In genomic region chr6:90048191-90048969, GRCh38 we compare ENCODE assay signal across 22 cellular contexts.
DNase-seq lines count a peak whose midpoint lies in the region; ATAC-seq and TF ChIP-seq lines count a peak whose summit lies in the region.
"Had no signal": no experiment of that assay in that cellular context is flagged by ENCODE, and none has a peak within 500 bp of the region (broad histone marks: within the 10 kb centered on the region; RNA-seq: fewer than 3 reads in every experiment).

No MANE protein-coding gene starts in this region.

- H3K27ac Mint-ChIP-seq in activated naive CD4-positive, alpha-beta T cell treated with anti-CD3 and anti-CD28 coated beads, Interleukin-2, amount 10 ng/mL, durations not matched to agents 7 days and 5 days, result peak overlapping the region; percentile 69
- peak overlapping the region; percentile 89 for H3K27ac Mint-ChIP-seq in activated CD4-positive, alpha-beta memory T cell treated with anti-CD3 and anti-CD28 coated beads for 36 hours
- H3K27ac Mint-ChIP-seq in endodermal cell (no peak overlapping the region), immature natural killer cell (peak overlapping the region in 1 of 6 donors; percentile 14)

- POLR2A ChIA-PET in activated CD4-positive, alpha-beta memory T cell treated with anti-CD3 and anti-CD28 coated beads for 36 hours (lab: Charles Lee), result interaction anchor here (0.7 to 1.4 kb wide), 7 partner anchors 30 to 350 kb away, joined by 3 to 5 read pairs (median 3); no protein-coding TSS in a partner anchor

- H3K9ac ChIP-seq in endodermal cell (ENCODE audit: extremely low read depth, low read length, poor library complexity, severe bottlenecking), result no peak overlapping the region
- H3K9ac ChIP-seq: BLaER1 treated with 17β-estradiol and CSF1 and Interleukin-3, amounts not matched to agents 10 nM and 100 nM had no signal

- no peak overlapping the region for H3K4me3 Mint-ChIP-seq in activated naive CD4-positive, alpha-beta T cell treated with anti-CD3 and anti-CD28 coated beads, Interleukin-2, amount 10 ng/mL, durations not matched to agents 7 days and 5 days
- H3K4me3 Mint-ChIP-seq in activated CD4-positive, alpha-beta memory T cell treated with anti-CD3 and anti-CD28 coated beads for 36 hours, result peak overlapping the region; percentile 6
- H3K4me3 Mint-ChIP-seq in endodermal cell (no peak overlapping the region), immature natural killer cell (no peak overlapping the region)

- intact Hi-C loops in activated CD4-positive, alpha-beta memory T cell treated with anti-CD3 and anti-CD28 coated beads for 36 hours (cut with micrococcal nuclease), result loop anchor here (1.0 to 2.0 kb wide), 6 partner anchors 22 to 94 kb away; no protein-coding TSS in a partner anchor

- H3K27ac ChIP-seq in endodermal cell (ENCODE audit: low read depth, low read length), result peak overlapping the region; percentile 16
- H3K27ac ChIP-seq: BLaER1 treated with 17β-estradiol and CSF1 and Interleukin-3, amounts not matched to agents 10 nM and 100 nM; body of pancreas; dorsolateral prefrontal cortex; lower lobe of right lung; neutrophil had no signal

- no peaks in the 10 kb centered on the region for H3K27me3 ChIP-seq in endodermal cell (ENCODE audit: control insufficient read depth, insufficient read depth, low read length, poor library complexity, severe bottlenecking)
- H3K27me3 ChIP-seq: BLaER1 treated with 17β-estradiol and CSF1 and Interleukin-3, amounts not matched to agents 10 nM and 100 nM; body of pancreas; dorsolateral prefrontal cortex; neutrophil had no signal

- peaks cover 3% of the 10 kb centered on the region for H3K9me3 Mint-ChIP-seq in activated naive CD4-positive, alpha-beta T cell treated with anti-CD3 and anti-CD28 coated beads, Interleukin-2, amount 10 ng/mL, durations not matched to agents 7 days and 5 days
- peaks cover 3% of the 10 kb centered on the region for H3K9me3 Mint-ChIP-seq in activated CD4-positive, alpha-beta memory T cell treated with anti-CD3 and anti-CD28 coated beads for 36 hours
- H3K9me3 Mint-ChIP-seq in endodermal cell, result peaks cover 17% of the 10 kb centered on the region
- peaks cover 0 to 2% (median 0%) of the 10 kb centered on the region in 6 donors for H3K9me3 Mint-ChIP-seq in immature natural killer cell

- H3K27me3 Mint-ChIP-seq in activated naive CD4-positive, alpha-beta T cell treated with anti-CD3 and anti-CD28 coated beads, Interleukin-2, amount 10 ng/mL, durations not matched to agents 7 days and 5 days, result no peaks in the 10 kb centered on the region
- H3K27me3 Mint-ChIP-seq in activated CD4-positive, alpha-beta memory T cell treated with anti-CD3 and anti-CD28 coated beads for 36 hours, result no peaks in the 10 kb centered on the region
- H3K27me3 Mint-ChIP-seq in endodermal cell (ENCODE audit: insufficient read depth) (no peaks in the 10 kb centered on the region), immature natural killer cell (ENCODE audit: low read depth in 3 of 3) (peaks cover 0 to 2% (median 0%) of the 10 kb centered on the region in 3 donors)

- H3K36me3 Mint-ChIP-seq in activated naive CD4-positive, alpha-beta T cell treated with anti-CD3 and anti-CD28 coated beads, Interleukin-2, amount 10 ng/mL, durations not matched to agents 7 days and 5 days, result peaks cover 40% of the 10 kb centered on the region
- H3K36me3 Mint-ChIP-seq in activated CD4-positive, alpha-beta memory T cell treated with anti-CD3 and anti-CD28 coated beads for 36 hours, result peaks cover 28% of the 10 kb centered on the region
- H3K36me3 Mint-ChIP-seq in endodermal cell (ENCODE audit: low read depth) (peaks cover 1% of the 10 kb centered on the region), immature natural killer cell (no peaks in the 10 kb centered on the region)

- H3K4me1 ChIP-seq in endodermal cell (ENCODE audit: control insufficient read depth, insufficient read depth, low read length), result no peaks in the 10 kb centered on the region
- H3K4me1 ChIP-seq: body of pancreas, lower lobe of right lung had no signal

- no peak for TF ChIP-seq CTCF in endodermal cell (conservative IDR thresholded peaks at IDR 0.05)

- peaks cover 15% of the 10 kb centered on the region for H3K9me3 ChIP-seq in endodermal cell (ENCODE audit: control insufficient read depth, low read length)
- H3K9me3 ChIP-seq: lower lobe of right lung, neutrophil had no signal

- peaks cover 26% of the 10 kb centered on the region for H3K4me1 Mint-ChIP-seq in activated naive CD4-positive, alpha-beta T cell treated with anti-CD3 and anti-CD28 coated beads, Interleukin-2, amount 10 ng/mL, durations not matched to agents 7 days and 5 days
- peaks cover 44% of the 10 kb centered on the region for H3K4me1 Mint-ChIP-seq in activated CD4-positive, alpha-beta memory T cell treated with anti-CD3 and anti-CD28 coated beads for 36 hours (ENCODE audit: low read depth)
- H3K4me1 Mint-ChIP-seq in endodermal cell, result no peaks in the 10 kb centered on the region
- peaks cover 0 to 19% of the 10 kb centered on the region in 2 donors for H3K4me1 Mint-ChIP-seq in immature natural killer cell

- CTCF ChIA-PET in activated naive CD4-positive, alpha-beta T cell treated with anti-CD3 and anti-CD28 coated beads, Interleukin-2, amount 10 ng/mL, durations not matched to agents 7 days and 5 days (lab: Charles Lee), result no interaction called here
- CTCF ChIA-PET in activated CD4-positive, alpha-beta memory T cell treated with anti-CD3 and anti-CD28 coated beads for 36 hours (lab: Charles Lee), result interaction anchor here (1.0 to 1.2 kb wide), 3 partner anchors 20 to 428 kb away, joined by 4 to 5 read pairs (median 4); no protein-coding TSS in a partner anchor

- ATAC-seq in HG02870 (IDR thresholded peaks at IDR 0.05; ENCODE audit: unreplicated experiment), result no peak
- ATAC-seq: body of pancreas, lower lobe of right lung, Panc1 had no signal

- H3K4me3 ChIP-seq in endodermal cell (ENCODE audit: low read length), result no peak overlapping the region
- H3K4me3 ChIP-seq: BLaER1 treated with 17β-estradiol and CSF1 and Interleukin-3, amounts not matched to agents 10 nM and 100 nM; body of pancreas; dorsolateral prefrontal cortex; lower lobe of right lung had no signal

- H3K36me3 ChIP-seq in endodermal cell (ENCODE audit: control insufficient read depth, insufficient read depth, low read length), result peaks cover 3% of the 10 kb centered on the region
- H3K36me3 ChIP-seq: lower lobe of right lung, neutrophil had no signal

- no peak for DNase-seq in activated naive CD4-positive, alpha-beta T cell treated with anti-CD3 and anti-CD28 coated beads, Interleukin-2, amount 10 ng/mL, durations not matched to agents 7 days and 5 days
- DNase-seq in activated naive CD4-positive, alpha-beta T cell treated with anti-CD3 and anti-CD28 coated beads, Interleukin-2, amount 50 U/mL, for 16 hours, result no peak
- DNase-seq in activated CD4-positive, alpha-beta memory T cell treated with anti-CD3 and anti-CD28 coated beads for 36 hours, result no peak
- DNase-seq in endodermal cell (no peak), immature natural killer cell (no peak), NCI-H2029 treated with DMSO at 0.1 percent for 48 hours (lab: John Stamatoyannopoulos, UW) (no peak)
- DNase-seq: activated CD4-positive, alpha-beta T cell treated with anti-CD3 and anti-CD28 coated beads for 4 hours; activated CD8-positive, alpha-beta memory T cell treated with anti-CD3 and anti-CD28 coated beads, Interleukin-2, amount 50 U/mL, for 48 hours; body of pancreas; cerebellar nuclear complex; dorsolateral prefrontal cortex; H7; Karpas-422; lower lobe of right lung; MV-4-11; NCI-H524 treated with DMSO at 0.1 percent for 48 hours; SHP77 treated with DMSO at 0.1 percent for 48 hours; stimulated activated CD8-positive, alpha-beta memory T cell treated with anti-CD3 and anti-CD28 coated beads, Interleukin-4, amount 100 ng/mL, for 48 hours had no signal

- 89 to 91% methylated on average over 1 to 2 of the region's 2 CpGs for WGBS in endodermal cell (ENCODE audit: insufficient coverage in 1 of 2, insufficient read length in 1 of 2), 2 experiments
